In the genomic region with DNA sequence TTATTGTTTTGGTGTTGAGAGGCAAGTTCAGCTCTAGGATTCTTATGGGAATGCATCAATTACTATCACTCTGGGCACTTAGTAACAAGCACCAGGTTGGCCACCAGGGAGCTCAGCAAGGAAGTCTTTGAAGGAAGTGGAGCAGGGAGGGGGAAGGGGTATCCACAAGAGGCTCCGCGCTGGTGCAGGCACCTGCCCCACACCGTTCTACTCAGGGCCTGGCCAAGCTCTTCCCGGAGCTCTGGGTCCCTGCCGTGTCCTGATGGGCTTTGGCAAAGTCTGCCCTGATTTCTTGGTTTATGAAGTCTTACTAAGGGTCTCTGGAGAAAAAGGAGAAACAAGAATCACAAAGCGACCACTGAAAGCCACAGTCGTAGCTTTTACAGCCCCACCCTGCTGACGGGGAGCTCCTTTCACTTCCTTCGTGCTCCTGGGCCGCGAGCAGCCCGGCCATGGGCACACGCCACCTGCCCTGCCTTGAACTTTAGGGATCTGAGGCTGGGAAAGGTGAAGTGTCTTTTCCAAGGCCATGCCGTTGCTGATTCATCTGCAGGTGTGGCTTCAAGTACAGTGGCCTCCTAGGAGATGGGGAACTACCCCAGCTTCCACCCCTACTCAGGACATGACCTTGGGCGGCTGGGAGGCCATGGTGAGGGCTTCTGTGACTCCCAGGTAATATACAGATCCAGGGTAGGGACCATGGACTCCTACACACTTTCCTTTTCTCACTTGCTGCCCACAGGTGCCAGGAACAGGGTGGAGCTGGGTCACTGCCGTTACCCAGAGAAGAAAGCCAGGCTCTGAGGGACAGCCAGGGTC, we compare ENCODE assay signal across 11 cellular contexts. TPM values are rescaled to one million over a fixed set of nuclear protein-coding genes. Genes with fewer than 3 reads are reported as not detected.
A peak's percentile ranks its signal among the peaks of the same experiment; 100 is the strongest.
DNase-seq lines count a peak whose midpoint lies in the region; ATAC-seq lines count a peak whose summit lies in the region.
"Had no signal": no experiment of that assay in that cellular context is flagged by ENCODE, and none has a peak within 500 bp of the region (broad histone marks: within the 10 kb centered on the region; RNA-seq: fewer than 3 reads in every experiment).

No MANE protein-coding gene starts in this region.

- H3K4me1 Mint-ChIP-seq in T-cell: peaks cover 13 to 19% (median 14%) of the 10 kb centered on the region in 3 donors

- POLR2A ChIA-PET in T-cell (lab: Charles Lee): interaction anchor here in 1 of 2 donors (0.6 kb wide), 1 partner anchor 16 kb away, joined by 3 read pairs; no protein-coding TSS in a partner anchor

- H3K4me3 Mint-ChIP-seq in T-cell: peak overlapping the region; percentile 61 to 63 (median 63)

- H3K9me3 Mint-ChIP-seq in T-cell: no peaks in the 10 kb centered on the region

- DNase-seq in DMS153 treated with DMSO at 0.1 percent for 48 hours (lab: John Stamatoyannopoulos, UW; ENCODE audit: unreplicated experiment) (peak; percentile 20), T-cell (peak in 1 of 34 experiments; percentile 29), left lobe of liver (ENCODE audit: low spot score) (no peak), nucleus accumbens (lab: John Stamatoyannopoulos, UW) (no peak), cerebellar nuclear complex (lab: John Stamatoyannopoulos, UW) (no peak)
- DNase-seq in stimulated activated CD4-positive, alpha-beta T cell treated with anti-CD3 and anti-CD28 coated beads, Interleukin-12 subunit alpha, Interleukin-12 subunit beta, amount 100 ng/mL, for 4 hours: no peak
- DNase-seq: DMS79, NCI-H146, Peyer's patch had no signal

- H3K27me3 Mint-ChIP-seq in T-cell: peaks cover 0 to 18% of the 10 kb centered on the region in 2 donors

- ATAC-seq in GM19463 (IDR thresholded peaks at IDR 0.05; ENCODE audit: unreplicated experiment) (peak; percentile 36), T-cell (replicated peaks in 1 of 4) (peak; percentile 65 to 83 (median 71)), left lobe of liver (peak; percentile 9), HG02588 (IDR thresholded peaks at IDR 0.05; ENCODE audit: unreplicated experiment) (no peak)

- CTCF ChIA-PET in T-cell (lab: Charles Lee): interaction anchor here in 1 of 2 donors (0.6 to 1.0 kb wide), 2 partner anchors 32 to 862 kb away, joined by 3 to 6 read pairs; no protein-coding TSS in a partner anchor

- no peaks in the 10 kb centered on the region for H3K36me3 Mint-ChIP-seq in T-cell

- H3K27ac Mint-ChIP-seq in T-cell: peak overlapping the region; percentile 48 to 52

RNA-seq across cellular contexts. Expression of a gene that starts 15.9 kb away (rescaled TPM):
- 1 to 10 TPM in 3 of 5 donors, under 1 TPM in 2; 0.77 to 3.6 (median 2.2) TPM for total RNA-seq in T-cell
- 10.5 TPM for total RNA-seq in left lobe of liver
